In genomic region chr15:25883860-25884259, GRCh38 we compare ENCODE assay signal across 19 cellular contexts. TPM values are rescaled to one million over a fixed set of nuclear protein-coding genes. Genes with fewer than 3 reads are reported as not detected.
DNase-seq lines count a peak whose midpoint lies in the region; ATAC-seq and TF ChIP-seq lines count a peak whose summit lies in the region.
"Had no signal": no experiment of that assay in that cellular context is flagged by ENCODE, and none has a peak within 500 bp of the region (broad histone marks: within the 10 kb centered on the region; RNA-seq: fewer than 3 reads in every experiment).

No MANE protein-coding gene starts in this region.

- H3K4me3 ChIP-seq in astrocyte of the cerebellum (ENCODE audit: low read depth, low read length), result no peak overlapping the region
- H3K4me3 ChIP-seq: heart left ventricle, left ventricle myocardium inferior, neural progenitor cell, Peyer's patch, suprapubic skin had no signal

- TF ChIP-seq CTCF in astrocyte of the cerebellum (IDR thresholded peaks at IDR 0.05; ENCODE audit: low read depth, low read length, missing control alignments) (no peak), type B pancreatic cell (conservative IDR thresholded peaks at IDR 0.05) (no peak), Calu3 (IDR thresholded peaks at IDR 0.05; ENCODE audit: unreplicated experiment) (no peak)

- H3K36me3 Mint-ChIP-seq in type B pancreatic cell (no peaks in the 10 kb centered on the region), Calu3 (ENCODE audit: insufficient read depth, unreplicated experiment) (no peaks in the 10 kb centered on the region)
- H3K36me3 Mint-ChIP-seq: neural progenitor cell had no signal

- peaks cover 3% of the 10 kb centered on the region for H3K27me3 Mint-ChIP-seq in type B pancreatic cell
- H3K27me3 Mint-ChIP-seq in Calu3 (ENCODE audit: unreplicated experiment), result no peaks in the 10 kb centered on the region

- H3K4me3 Mint-ChIP-seq in type B pancreatic cell (no peak overlapping the region), Calu3 (ENCODE audit: low read depth, unreplicated experiment) (no peak overlapping the region)
- H3K4me3 Mint-ChIP-seq: activated T-cell treated with anti-CD3 and anti-CD28 coated beads, Interleukin-2, amount 50 U/mL, for 4 hours; neural progenitor cell; T-helper 1 cell treated with Interleukin-12 subunit alpha and Interleukin-12 subunit beta and Interleukin-4 antibody, amounts not matched to agents 30 μg/mL and 1 μg/mL, for 36 hours had no signal

- H3K4me1 Mint-ChIP-seq in type B pancreatic cell (ENCODE audit: unreplicated experiment) (no peaks in the 10 kb centered on the region), Calu3 (ENCODE audit: low read depth, unreplicated experiment) (no peaks in the 10 kb centered on the region)

- no peak for ATAC-seq in HG02981 (IDR thresholded peaks at IDR 0.05; ENCODE audit: unreplicated experiment)
- ATAC-seq: activated CD4-positive, CD25-positive, alpha-beta regulatory T cell treated with anti-CD3 and anti-CD28 coated beads, Interleukin-2, amount 50 U/mL, for 24 hours; activated T-cell treated with anti-CD3 and anti-CD28 coated beads, Interleukin-2, amount 50 U/mL, for 4 hours; heart left ventricle had no signal

- in situ Hi-C loops in astrocyte of the cerebellum (cut with HindIII; ENCODE audit: low sequenced_read_pairs), result loop anchor here (5.0 kb wide), 1 partner anchor 42 kb away; no protein-coding TSS in a partner anchor

- H3K9me3 Mint-ChIP-seq in type B pancreatic cell (no peaks in the 10 kb centered on the region), Calu3 (ENCODE audit: low read depth, unreplicated experiment) (no peaks in the 10 kb centered on the region)
- H3K9me3 Mint-ChIP-seq: activated T-cell treated with anti-CD3 and anti-CD28 coated beads, Interleukin-2, amount 50 U/mL, for 4 hours; neural progenitor cell; T-helper 1 cell treated with Interleukin-12 subunit alpha and Interleukin-12 subunit beta and Interleukin-4 antibody, amounts not matched to agents 30 μg/mL and 1 μg/mL, for 36 hours had no signal

- BruUV-seq in Calu3 (replicated peaks; lab: Mats Ljungman, UMichigan), result no TSS peak

- no peak overlapping the region for H3K27ac Mint-ChIP-seq in type B pancreatic cell
- no peak overlapping the region for H3K27ac Mint-ChIP-seq in Calu3 (ENCODE audit: unreplicated experiment)
- H3K27ac Mint-ChIP-seq: neural progenitor cell; T-helper 1 cell treated with Interleukin-12 subunit alpha and Interleukin-12 subunit beta and Interleukin-4 antibody, amounts not matched to agents 30 μg/mL and 1 μg/mL, for 36 hours had no signal

- intact Hi-C loops in Calu3 (cut with micrococcal nuclease; ENCODE audit: unreplicated experiment), result no loop called here

- peak; percentile 52 for DNase-seq in GM04504 (ENCODE audit: low read depth)
- DNase-seq in astrocyte of the cerebellum (ENCODE audit: low read depth), result peak; percentile 84
- peak; percentile 76 for DNase-seq in iris pigment epithelial cell (ENCODE audit: low read depth)
- peak; percentile 2 for DNase-seq in type B pancreatic cell (ENCODE audit: extremely low spot score, unreplicated experiment)
- no peak for DNase-seq in Calu3
- no peak for DNase-seq in DMS153 treated with DMSO at 0.1 percent for 48 hours (lab: John Stamatoyannopoulos, UW; ENCODE audit: unreplicated experiment)
- no peak for DNase-seq in COR-L47 (lab: John Stamatoyannopoulos, UW)
- DNase-seq: activated T-cell treated with anti-CD3 and anti-CD28 coated beads, Interleukin-2, amount 50 U/mL, for 4 hours; amygdala; DMS153; heart left ventricle; left ventricle myocardium inferior; NCI-H446; Peyer's patch had no signal

- CTCF ChIA-PET in Calu3 (lab: Charles Lee), result no interaction called here

RNA-seq across cellular contexts. Expression of gene ATP10A, which starts 20.7 kb away (rescaled TPM):
- total RNA-seq in type B pancreatic cell (ENCODE audit: low replicate concordance) (1.9 and 2.6 TPM in 2 replicates), Calu3 (2022) (2.6 and 3.0 TPM in 2 replicates)

Comparison
In these comparisons a context has a peak if more than half of its experiments do, and no peak if none do; other contexts are left out.
1. DNase-seq: peak in GM04504 (single experiment), astrocyte of the cerebellum (single experiment), iris pigment epithelial cell (single experiment) and type B pancreatic cell (single experiment); none in Calu3 (single experiment), DMS153 treated with DMSO at 0.1 percent for 48 hours (single experiment) and COR-L47 (single experiment).